1 cellular context compared by ENCODE assay signal in genomic region chr9:74953235-74953741, GRCh38.
TF ChIP-seq lines count a peak whose summit lies in the region.

No MANE protein-coding gene starts in this region.

TF ChIP-seq in K562, 482 proteins besides CTCF, POLR2A, EP300 and RAD21 (continued from another document):
- TF ChIP-seq ZNF639 (CRISPR knock-in tag; conservative IDR thresholded peaks at IDR 0.05 in 1 of 2, IDR thresholded peaks at IDR 0.05 in 1 of 2) = 0 out of 4 replicates have a peak, but pooled peaks of 1 of the 2 experiments have one; percentile 5
